22 cellular contexts compared by ENCODE assay signal in genomic region chr3:126945891-126946290, GRCh38. TPM values are rescaled to one million over a fixed set of nuclear protein-coding genes. Genes with fewer than 3 reads are reported as not detected.
DNase-seq lines count a peak whose midpoint lies in the region; ATAC-seq, FAIRE-seq and TF ChIP-seq lines count a peak whose summit lies in the region.
"Had no signal": no experiment of that assay in that cellular context is flagged by ENCODE, and none has a peak within 500 bp of the region (broad histone marks: within the 10 kb centered on the region; RNA-seq: fewer than 3 reads in every experiment).

No MANE protein-coding gene starts in this region.

- H3K36me3 ChIP-seq in kidney (ENCODE audit: control insufficient read depth in 1 of 2, insufficient read depth in 2 of 2, low read length in 2 of 2) (peaks cover 0 to 4% of the 10 kb centered on the region in 2 donors), sigmoid colon (peaks cover 0 to 3% (median 0%) of the 10 kb centered on the region in 4 donors), aorta (ENCODE audit: control insufficient read depth in 1 of 2, insufficient read depth in 2 of 2, low read length in 1 of 2) (no peaks in the 10 kb centered on the region), hepatocyte (replicated peaks; ENCODE audit: insufficient read depth, low read depth) (no peaks in the 10 kb centered on the region)

- WGBS in sigmoid colon, 2 donors = 93 to 96% methylated on average over 9 of the region's 9 CpGs
- WGBS in aorta, 2 donors = 96 to 99% methylated on average over 9 of the region's 9 CpGs
- 98% methylated on average over 9 of the region's 9 CpGs for WGBS in hepatocyte (ENCODE audit: low lambda C conversion rate, missing lambda C conversion rate)

- TF ChIP-seq EP300 in sigmoid colon (IDR thresholded peaks at IDR 0.05) = no peak

- H2AFZ ChIP-seq in hepatocyte = no peak overlapping the region
- H2AFZ ChIP-seq: GM23248 had no signal

- H3K4me1 ChIP-seq in kidney (ENCODE audit: control insufficient read depth in 1 of 2, insufficient read depth in 1 of 2, low read depth in 1 of 2, low read length in 2 of 2) (no peaks in the 10 kb centered on the region), sigmoid colon (no peaks in the 10 kb centered on the region), aorta (ENCODE audit: control insufficient read depth in 1 of 2, insufficient read depth in 2 of 2, low read length in 2 of 2) (no peaks in the 10 kb centered on the region), hepatocyte (ENCODE audit: insufficient read depth) (no peaks in the 10 kb centered on the region)
- H3K4me1 ChIP-seq: Caco-2 had no signal

- H3K27ac ChIP-seq in kidney (ENCODE audit: low read depth in 2 of 2, low read length in 2 of 2) = no peak overlapping the region
- H3K27ac ChIP-seq in sigmoid colon = no peak overlapping the region
- H3K27ac ChIP-seq in aorta (ENCODE audit: low read depth in 1 of 2, low read length in 2 of 2) = no peak overlapping the region
- H3K27ac ChIP-seq in hepatocyte = no peak overlapping the region
- H3K27ac ChIP-seq: 22Rv1, BLaER1, C4-2B, GM23248 had no signal

- peak; percentile 61 for DNase-seq in chondrocyte (ENCODE audit: low spot score)
- DNase-seq in kidney = peak; percentile 26
- peak; percentile 55 for DNase-seq in sigmoid colon
- peak; percentile 22 to 42 for DNase-seq in aorta
- no peak for DNase-seq in medulla oblongata (ENCODE audit: extremely low spot score)
- DNase-seq in hepatocyte (ENCODE audit: low spot score) = no peak
- DNase-seq: Caco-2; CD4-positive, CD25-positive, alpha-beta regulatory T cell; CD8-positive, alpha-beta T cell; DMS153; DND-41; GM23248; HCEC 1CT had no signal

- no peaks in the 10 kb centered on the region for H3K9me2 ChIP-seq in hepatocyte (replicated peaks; ENCODE audit: insufficient read depth)

- H3K27me3 Mint-ChIP-seq in chondrocyte (ENCODE audit: low read depth) = no peaks in the 10 kb centered on the region
- H3K27me3 Mint-ChIP-seq: CD4-positive, CD25-positive, alpha-beta regulatory T cell had no signal

- FAIRE-seq in kidney (lab: Jason Lieb, UNC) = no peak
- FAIRE-seq: A204.1, G401.6, GM12892, H1 had no signal

- H3K9me3 ChIP-seq in kidney (ENCODE audit: control insufficient read depth in 1 of 2, low read length in 2 of 2) (no peaks in the 10 kb centered on the region), sigmoid colon (no peaks in the 10 kb centered on the region), aorta (ENCODE audit: control insufficient read depth, low read length) (no peaks in the 10 kb centered on the region), hepatocyte (ENCODE audit: low read depth) (no peaks in the 10 kb centered on the region)
- H3K9me3 ChIP-seq: BLaER1, Caco-2 had no signal

- no peaks in the 10 kb centered on the region for H3K9me3 Mint-ChIP-seq in chondrocyte (ENCODE audit: low read depth)
- H3K9me3 Mint-ChIP-seq: CD8-positive, alpha-beta T cell had no signal

- H3K9ac ChIP-seq in kidney (ENCODE audit: low read length in 2 of 2) = no peak overlapping the region
- H3K9ac ChIP-seq: BLaER1, GM23248 had no signal

- H3K4me3 Mint-ChIP-seq in chondrocyte (ENCODE audit: unreplicated experiment) = no peak overlapping the region
- H3K4me3 Mint-ChIP-seq: B cell; CD4-positive, CD25-positive, alpha-beta regulatory T cell; CD8-positive, alpha-beta T cell had no signal

- H3K4me2 ChIP-seq in hepatocyte = no peak overlapping the region
- H3K4me2 ChIP-seq: BLaER1 had no signal

- no peak for TF ChIP-seq POLR2A in sigmoid colon (IDR thresholded peaks at IDR 0.05)

- no peak overlapping the region for H3K4me3 ChIP-seq in kidney (ENCODE audit: low read length in 2 of 2)
- no peak overlapping the region for H3K4me3 ChIP-seq in sigmoid colon
- H3K4me3 ChIP-seq in aorta (ENCODE audit: low read length in 2 of 2) = no peak overlapping the region
- no peak overlapping the region for H3K4me3 ChIP-seq in hepatocyte
- H3K4me3 ChIP-seq: BLaER1, GM23248 had no signal

- no peaks in the 10 kb centered on the region for H3K79me2 ChIP-seq in hepatocyte

- ATAC-seq in aorta (ENCODE audit: low FRiP score) (no peak), HG03378 (IDR thresholded peaks at IDR 0.05; ENCODE audit: unreplicated experiment) (no peak)
- ATAC-seq: CD8-positive, alpha-beta T cell had no signal

- no peaks in the 10 kb centered on the region for H3K27me3 ChIP-seq in sigmoid colon
- no peaks in the 10 kb centered on the region for H3K27me3 ChIP-seq in aorta (ENCODE audit: control insufficient read depth in 1 of 2, insufficient read depth in 2 of 2, low read length in 1 of 2)
- no peaks in the 10 kb centered on the region for H3K27me3 ChIP-seq in hepatocyte
- H3K27me3 ChIP-seq: BLaER1 had no signal

- TF ChIP-seq CTCF in chondrocyte (IDR thresholded peaks at IDR 0.05) (no peak), kidney (IDR thresholded peaks at IDR 0.05; ENCODE audit: borderline replicate concordance, extremely low read depth, insufficient read depth) (no peak), sigmoid colon (IDR thresholded peaks at IDR 0.05) (no peak), hepatocyte (IDR thresholded peaks at IDR 0.05; ENCODE audit: poor library complexity) (no peak)

- H3K36me3 Mint-ChIP-seq in chondrocyte (ENCODE audit: low read depth) = peaks cover 1% of the 10 kb centered on the region

- no peak overlapping the region for H3K27ac Mint-ChIP-seq in chondrocyte (ENCODE audit: unreplicated experiment)
- H3K27ac Mint-ChIP-seq: B cell; CD4-positive, CD25-positive, alpha-beta regulatory T cell; CD8-positive, alpha-beta T cell had no signal

- intact Hi-C loops in kidney (cut with DNase I) (no loop called here), sigmoid colon (cut with DNase I) (no loop called here), aorta (cut with DNase I) (no loop called here)

- no peaks in the 10 kb centered on the region for H3K4me1 Mint-ChIP-seq in chondrocyte (ENCODE audit: low read depth)

- H4K20me1 ChIP-seq in hepatocyte (ENCODE audit: insufficient read depth, poor library complexity, severe bottlenecking) = no peaks in the 10 kb centered on the region
- H4K20me1 ChIP-seq: BLaER1 had no signal

RNA-seq across cellular contexts. Expression of gene PLXNA1, which starts 37.0 kb away (rescaled TPM):
- 69.8 to 99.1 TPM (median 98.2 TPM) in 3 replicates for total RNA-seq in chondrocyte
- 29.0 TPM for total RNA-seq in kidney
- 5.3 TPM for polyA plus RNA-seq in kidney (ENCODE audit: insufficient read depth, low read depth, low replicate concordance)
- 10 to 100 TPM in 2 of 4 donors, 1 to 10 TPM in 2; 7.5 to 29.6 (median 13.0) TPM for total RNA-seq in sigmoid colon
- 10 to 100 TPM in 1 of 3 donors, 1 to 10 TPM in 1, under 1 TPM in 1; 0.60 to 15.3 (median 3.5) TPM for polyA plus RNA-seq in sigmoid colon
- 10 to 100 TPM; 28.7 to 51.3 TPM for total RNA-seq in aorta
- polyA plus RNA-seq in aorta = 10 to 100 TPM in 1 of 2 donors, 1 to 10 TPM in 1; 6.0 to 13.9 TPM
- 30.1 and 35.1 TPM in 2 replicates for total RNA-seq in hepatocyte
- 19.7 and 21.3 TPM in 2 replicates for polyA plus RNA-seq in hepatocyte

Comparison
In these comparisons a context has a peak if more than half of its experiments do, and no peak if none do; other contexts are left out.
1. DNase-seq: peak in chondrocyte (single experiment), kidney (single experiment), sigmoid colon (single experiment) and aorta (2 of 2); none in medulla oblongata (single experiment) and hepatocyte (single experiment).